8 cellular contexts compared by ENCODE assay signal in the genomic region with DNA sequence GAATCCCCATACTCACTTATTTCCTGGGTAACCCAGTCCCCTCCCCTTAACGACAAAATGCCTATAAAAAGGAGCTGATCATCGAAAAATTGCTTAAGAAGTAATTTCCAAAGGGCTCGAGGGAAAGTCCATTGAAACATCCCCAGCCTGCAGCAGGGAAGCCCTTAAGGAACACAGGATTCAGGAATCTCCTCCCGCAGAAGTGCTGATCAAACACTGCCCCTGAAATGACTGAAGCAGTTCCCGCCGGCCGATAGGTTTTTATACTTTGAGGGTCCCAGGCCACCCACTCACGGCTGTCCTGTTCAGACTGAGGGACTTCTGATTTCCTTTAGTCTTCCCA. TPM values are rescaled to one million over a fixed set of nuclear protein-coding genes. Genes with fewer than 3 reads are reported as not detected.
DNase-seq lines count a peak whose midpoint lies in the region; ATAC-seq and TF ChIP-seq lines count a peak whose summit lies in the region.

No MANE protein-coding gene starts in this region.

- peaks cover 50% of the 10 kb centered on the region for H3K4me1 Mint-ChIP-seq in activated CD4-positive, alpha-beta T cell treated with anti-CD3 and anti-CD28 coated beads, Interleukin-2, amount 10 ng/mL, durations not matched to agents 7 days and 5 days

- peaks cover 14% of the 10 kb centered on the region for H3K36me3 Mint-ChIP-seq in activated CD4-positive, alpha-beta T cell treated with anti-CD3 and anti-CD28 coated beads, Interleukin-2, amount 10 ng/mL, durations not matched to agents 7 days and 5 days (ENCODE audit: low read depth)

- intact Hi-C loops in adrenal gland (cut with DNase I) = no loop called here

- H3K36me3 ChIP-seq in adrenal gland (replicated peaks in 1 of 2) = peaks cover 0 to 4% of the 10 kb centered on the region in 2 donors
- H3K36me3 ChIP-seq in tibial nerve = peaks cover 0 to 20% (median under 1%) of the 10 kb centered on the region in 3 donors

- H3K4me3 Mint-ChIP-seq in activated CD4-positive, alpha-beta T cell treated with anti-CD3 and anti-CD28 coated beads, Interleukin-2, amount 10 ng/mL, durations not matched to agents 7 days and 5 days = peak overlapping the region; percentile 99

- H3K9me3 ChIP-seq in adrenal gland (replicated peaks in 1 of 3) (no peaks in the 10 kb centered on the region), tibial nerve (no peaks in the 10 kb centered on the region)

- peak; percentile 6 for ATAC-seq in left lobe of liver
- no peak for ATAC-seq in GM18909 (IDR thresholded peaks at IDR 0.05; ENCODE audit: poor library complexity, unreplicated experiment)

- TF ChIP-seq POLR2A in adrenal gland (IDR thresholded peaks at IDR 0.05) (no peak), tibial nerve (IDR thresholded peaks at IDR 0.05) (no peak)

- WGBS in adrenal gland, 4 donors = 0% methylated on average over 8 of the region's 8 CpGs
- 0 to 1% methylated on average over 8 of the region's 8 CpGs for WGBS in tibial nerve, 2 donors

- H3K27ac Mint-ChIP-seq in activated CD4-positive, alpha-beta T cell treated with anti-CD3 and anti-CD28 coated beads, Interleukin-2, amount 10 ng/mL, durations not matched to agents 7 days and 5 days = peak overlapping the region; percentile 94

- no peak for DNase-seq in activated CD4-positive, alpha-beta T cell treated with anti-CD3 and anti-CD28 coated beads, Interleukin-2, amount 10 ng/mL, durations not matched to agents 7 days and 5 days
- no peak for DNase-seq in activated CD4-positive, alpha-beta T cell treated with anti-CD3 and anti-CD28 coated beads, Interleukin-2, amount 50 U/mL, for 1 hour
- DNase-seq in adrenal gland (no peak), left lobe of liver (ENCODE audit: low spot score) (no peak), tibial nerve (ENCODE audit: low spot score in 2 of 2) (no peak), AML-193 (lab: John Stamatoyannopoulos, UW) (no peak), NCI-H1048 (lab: John Stamatoyannopoulos, UW) (no peak)

- H3K4me3 ChIP-seq in adrenal gland (peak overlapping the region in 3 of 4 donors; percentile 50 to 83 (median 63)), tibial nerve (peak overlapping the region; percentile 64 to 81 (median 71))

- CTCF ChIA-PET in activated CD4-positive, alpha-beta T cell treated with anti-CD3 and anti-CD28 coated beads, Interleukin-2, amount 10 ng/mL, durations not matched to agents 7 days and 5 days (lab: Charles Lee) = interaction anchor here (0.6 to 1.6 kb wide), 3 partner anchors 23 to 261 kb away, joined by 3 to 5 read pairs (median 3); partner anchors contain the start of gene SLC2A8

- no peak for TF ChIP-seq CTCF in adrenal gland (IDR thresholded peaks at IDR 0.05)
- no peak for TF ChIP-seq CTCF in tibial nerve (IDR thresholded peaks at IDR 0.05)

- no peaks in the 10 kb centered on the region for H3K9me3 Mint-ChIP-seq in activated CD4-positive, alpha-beta T cell treated with anti-CD3 and anti-CD28 coated beads, Interleukin-2, amount 10 ng/mL, durations not matched to agents 7 days and 5 days

- no peaks in the 10 kb centered on the region for H3K27me3 Mint-ChIP-seq in activated CD4-positive, alpha-beta T cell treated with anti-CD3 and anti-CD28 coated beads, Interleukin-2, amount 10 ng/mL, durations not matched to agents 7 days and 5 days

- H3K27ac ChIP-seq in adrenal gland (peak overlapping the region; percentile 68 to 92 (median 87)), tibial nerve (peak overlapping the region; percentile 70 to 93 (median 84))

- TF ChIP-seq EP300 in tibial nerve (IDR thresholded peaks at IDR 0.05) = no peak

- H3K4me1 ChIP-seq in adrenal gland (replicated peaks in 1 of 2) = peaks cover 18 to 44% of the 10 kb centered on the region in 2 donors
- H3K4me1 ChIP-seq in tibial nerve = peaks cover 0 to 50% (median 23%) of the 10 kb centered on the region in 4 donors

- POLR2A ChIA-PET in activated CD4-positive, alpha-beta T cell treated with anti-CD3 and anti-CD28 coated beads, Interleukin-2, amount 10 ng/mL, durations not matched to agents 7 days and 5 days (lab: Charles Lee) = no interaction called here

- no peaks in the 10 kb centered on the region for H3K27me3 ChIP-seq in adrenal gland
- H3K27me3 ChIP-seq in tibial nerve = no peaks in the 10 kb centered on the region

RNA-seq across cellular contexts. Expression of gene ZNF79, which starts 0.6 kb away (rescaled TPM):
- 10 to 100 TPM; 13.1 to 13.2 TPM for total RNA-seq in activated CD4-positive, alpha-beta T cell treated with anti-CD3 and anti-CD28 coated beads, Interleukin-2, amount 10 ng/mL, durations not matched to agents 7 days and 5 days
- 10 to 100 TPM in 7 of 8 donors, 1 to 10 TPM in 1; 9.6 to 16.5 (median 12.0) TPM for total RNA-seq in adrenal gland
- polyA plus RNA-seq in adrenal gland = 1 to 10 TPM; 5.5 to 7.5 (median 6.8) TPM
- 4.2 TPM for total RNA-seq in left lobe of liver
- total RNA-seq in tibial nerve = 10 to 100 TPM; 11.6 to 18.0 (median 13.0) TPM

RNA-seq across cellular contexts. Expression of gene SLC2A8, which starts 26.6 kb away (rescaled TPM):
- total RNA-seq in activated CD4-positive, alpha-beta T cell treated with anti-CD3 and anti-CD28 coated beads, Interleukin-2, amount 10 ng/mL, durations not matched to agents 7 days and 5 days = 1 to 10 TPM; 4.3 to 4.6 TPM
- 100 to 1,000 TPM in 1 of 8 donors, 10 to 100 TPM in 7; 35.2 to 121 (median 68.6) TPM for total RNA-seq in adrenal gland
- polyA plus RNA-seq in adrenal gland = 10 to 100 TPM; 17.1 to 66.6 (median 54.1) TPM
- total RNA-seq in left lobe of liver = 26.3 TPM
- 10 to 100 TPM; 30.4 to 46.2 (median 31.7) TPM for total RNA-seq in tibial nerve

RNA-seq across cellular contexts. Expression of gene RPL12, which starts 27.6 kb away (rescaled TPM):
- total RNA-seq in activated CD4-positive, alpha-beta T cell treated with anti-CD3 and anti-CD28 coated beads, Interleukin-2, amount 10 ng/mL, durations not matched to agents 7 days and 5 days = 1,000 to 10,000 TPM; 1,186 to 1,386 TPM
- total RNA-seq in adrenal gland (1,000 to 10,000 TPM in 6 of 8 donors, 100 to 1,000 TPM in 2; 879 to 2,396 (median 1,368) TPM), left lobe of liver (307 TPM), tibial nerve (1,000 to 10,000 TPM; 2,005 to 2,223 (median 2,119) TPM)
- 1,000 to 10,000 TPM; 1,610 to 4,212 (median 2,925) TPM for polyA plus RNA-seq in adrenal gland

RNA-seq across cellular contexts. Expression of gene LRSAM1, which starts 27.7 kb away (rescaled TPM):
- 10 to 100 TPM; 13.3 to 13.6 TPM for total RNA-seq in activated CD4-positive, alpha-beta T cell treated with anti-CD3 and anti-CD28 coated beads, Interleukin-2, amount 10 ng/mL, durations not matched to agents 7 days and 5 days
- total RNA-seq in adrenal gland = 10 to 100 TPM; 18.3 to 31.0 (median 29.3) TPM
- polyA plus RNA-seq in adrenal gland = 10 to 100 TPM in 2 of 3 donors, 1 to 10 TPM in 1; 6.8 to 74.8 (median 36.8) TPM
- total RNA-seq in left lobe of liver = 10.9 TPM
- 10 to 100 TPM; 18.8 to 44.1 (median 28.3) TPM for total RNA-seq in tibial nerve
